13 cellular contexts compared by ENCODE assay signal in genomic region chr6:24658573-24659511, GRCh38. TPM values are rescaled to one million over a fixed set of nuclear protein-coding genes. Genes with fewer than 3 reads are reported as not detected.
DNase-seq lines count a peak whose midpoint lies in the region; ATAC-seq and TF ChIP-seq lines count a peak whose summit lies in the region.
"Had no signal": no experiment of that assay in that cellular context is flagged by ENCODE, and none has a peak within 500 bp of the region (broad histone marks: within the 10 kb centered on the region; RNA-seq: fewer than 3 reads in every experiment).

No MANE protein-coding gene starts in this region.

- H3K4me1 Mint-ChIP-seq in mesothelial cell of epicardium: no peaks in the 10 kb centered on the region

- H3K27me3 Mint-ChIP-seq in mesothelial cell of epicardium (ENCODE audit: low read depth): no peaks in the 10 kb centered on the region

- H3K27me3 ChIP-seq in gastroesophageal sphincter (no peaks in the 10 kb centered on the region), skeletal muscle satellite cell (ENCODE audit: control insufficient read depth, insufficient read depth, low read length) (no peaks in the 10 kb centered on the region)
- H3K27me3 ChIP-seq: Peyer's patch had no signal

- TF ChIP-seq EP300 in gastroesophageal sphincter (IDR thresholded peaks at IDR 0.05): no peak

- H3K4me3 ChIP-seq in gastroesophageal sphincter: no peak overlapping the region
- H3K4me3 ChIP-seq in skeletal muscle satellite cell (ENCODE audit: low read length): no peak overlapping the region
- H3K4me3 ChIP-seq: Peyer's patch had no signal

- H3K4me1 ChIP-seq in gastroesophageal sphincter (peaks cover 0 to 10% (median 0%) of the 10 kb centered on the region in 3 donors), skeletal muscle satellite cell (ENCODE audit: control insufficient read depth, insufficient read depth, low read length) (peaks cover 15% of the 10 kb centered on the region)

- no peak overlapping the region for H3K27ac Mint-ChIP-seq in mesothelial cell of epicardium
- H3K27ac Mint-ChIP-seq: activated naive CD4-positive, alpha-beta T cell treated with anti-CD3 and anti-CD28 coated beads, Interleukin-2, amount 50 U/mL, for 72 hours had no signal

- no peaks in the 10 kb centered on the region for H3K9me3 Mint-ChIP-seq in mesothelial cell of epicardium
- H3K9me3 Mint-ChIP-seq: activated naive CD4-positive, alpha-beta T cell treated with anti-CD3 and anti-CD28 coated beads, Interleukin-2, amount 50 U/mL, for 72 hours had no signal

- H3K36me3 Mint-ChIP-seq in mesothelial cell of epicardium: peaks cover 25% of the 10 kb centered on the region

- H3K9ac ChIP-seq in skeletal muscle satellite cell (ENCODE audit: low read depth, low read length): peak overlapping the region; percentile 50

- H3K27ac ChIP-seq in gastroesophageal sphincter: no peak overlapping the region

- peak; percentile 68 for ATAC-seq in gastroesophageal sphincter
- ATAC-seq in HG02759 (IDR thresholded peaks at IDR 0.05; ENCODE audit: unreplicated experiment): no peak
- ATAC-seq: activated naive CD4-positive, alpha-beta T cell treated with anti-CD3 and anti-CD28 coated beads, Interleukin-2, amount 50 U/mL, for 72 hours had no signal

- no peaks in the 10 kb centered on the region for H3K9me3 ChIP-seq in gastroesophageal sphincter
- no peaks in the 10 kb centered on the region for H3K9me3 ChIP-seq in skeletal muscle satellite cell (replicated peaks; ENCODE audit: low read length)
- H3K9me3 ChIP-seq: Peyer's patch had no signal

- TF ChIP-seq POLR2A in gastroesophageal sphincter (IDR thresholded peaks at IDR 0.05): no peak

- H3K36me3 ChIP-seq in gastroesophageal sphincter (peaks cover 0 to 61% of the 10 kb centered on the region in 2 donors), skeletal muscle satellite cell (ENCODE audit: insufficient read depth, low read length) (peaks cover 21% of the 10 kb centered on the region)

- TF ChIP-seq CTCF in gastroesophageal sphincter (IDR thresholded peaks at IDR 0.05): no peak
- TF ChIP-seq CTCF in mesothelial cell of epicardium (IDR thresholded peaks at IDR 0.05; ENCODE audit: unreplicated experiment): no peak

- H3K4me3 Mint-ChIP-seq in mesothelial cell of epicardium: no peak overlapping the region

- 58 to 64% methylated on average over 8 to 9 of the region's 9 CpGs for WGBS in gastroesophageal sphincter (ENCODE audit: low coverage in 1 of 2), 2 donors

- no peak overlapping the region for H3K4me2 ChIP-seq in skeletal muscle satellite cell (ENCODE audit: low read length)

- peak; percentile 46 for DNase-seq in GM04504 (ENCODE audit: low read depth)
- DNase-seq in SK-MEL-5 (ENCODE audit: low read depth, low spot score): peak; percentile 58
- DNase-seq in mesothelial cell of epicardium (ENCODE audit: low spot score in 2 of 2, unreplicated experiment in 2 of 2): no peak
- DNase-seq in NCI-H1694 (lab: John Stamatoyannopoulos, UW): no peak
- no peak for DNase-seq in stimulated activated CD4-positive, alpha-beta T cell treated with anti-CD3 and anti-CD28 coated beads, Interleukin-2, amount 100 ng/mL, for 48 hours
- DNase-seq: activated CD4-positive, alpha-beta T cell treated with anti-CD3 and anti-CD28 coated beads for 1 hour; effector CD4-positive, alpha-beta T cell; Peyer's patch had no signal

- in situ Hi-C loops in SK-MEL-5 (cut with HindIII; ENCODE audit: low pct_unique_long_range_greater_than_20kb, low sequenced_read_pairs): no loop called here

RNA-seq across cellular contexts. Expression of gene TDP2, which starts 7.9 kb away (rescaled TPM):
- total RNA-seq in SK-MEL-5 (2014; rRNA removed; shearing (Covaris generic)): 22.0 and 27.1 TPM in 2 replicates
- polyA plus RNA-seq in SK-MEL-5 (2015; cell fraction: cytosol; rRNA removed): 30.6 and 31.5 TPM in 2 replicates
- 33.1 and 49.4 TPM in 2 replicates for polyA plus RNA-seq in SK-MEL-5 (2015; cell fraction: nucleus; rRNA removed)
- total RNA-seq in gastroesophageal sphincter: 10 to 100 TPM; 29.2 to 53.1 (median 42.2) TPM
- total RNA-seq in skeletal muscle satellite cell (2012; rRNA removed): 21.4 and 26.6 TPM in 2 replicates
- 24.8 to 26.7 TPM (median 25.2 TPM) in 3 replicates for total RNA-seq in mesothelial cell of epicardium

RNA-seq across cellular contexts. Expression of gene ACOT13, which starts 8.0 kb away (rescaled TPM):
- 27.6 and 34.1 TPM in 2 replicates for total RNA-seq in SK-MEL-5 (2014; rRNA removed; shearing (Covaris generic))
- 22.7 and 24.7 TPM in 2 replicates for polyA plus RNA-seq in SK-MEL-5 (2015; cell fraction: cytosol; rRNA removed)
- 3.5 and 6.0 TPM in 2 replicates for polyA plus RNA-seq in SK-MEL-5 (2015; cell fraction: nucleus; rRNA removed)
- total RNA-seq in gastroesophageal sphincter (1 to 10 TPM; 3.4 to 8.9 (median 6.8) TPM), mesothelial cell of epicardium (18.7 to 19.8 TPM (median 19.1 TPM) in 3 replicates)
- 6.3 and 6.6 TPM in 2 replicates for total RNA-seq in skeletal muscle satellite cell (2012; rRNA removed)

RNA-seq across cellular contexts. Expression of gene KIAA0319, which starts 12.9 kb away (rescaled TPM):
- 0.03 and 0.11 TPM in 2 replicates for total RNA-seq in SK-MEL-5 (2014; rRNA removed; shearing (Covaris generic))
- polyA plus RNA-seq in SK-MEL-5 (2015; cell fraction: cytosol; rRNA removed): 0.06 and 0.11 TPM in 2 replicates
- polyA plus RNA-seq in SK-MEL-5 (2015; cell fraction: nucleus; rRNA removed): 0.42 and 0.48 TPM in 2 replicates
- total RNA-seq in gastroesophageal sphincter: under 1 TPM in 1 of 4 donors, not detected in 3; 0.27 TPM
- under 0.01 TPM in 1 of 2 replicates, not detected in the other for total RNA-seq in skeletal muscle satellite cell (2012; rRNA removed)
- total RNA-seq in mesothelial cell of epicardium: 0.02 TPM in 1 of 3 replicates, not detected in the others
- total RNA-seq: kidney epithelial cell had no signal

Comparison
In these comparisons a context has a peak if more than half of its experiments do, and no peak if none do; other contexts are left out.
1. DNase-seq: peak in GM04504 (single experiment) and SK-MEL-5 (single experiment); none in mesothelial cell of epicardium (0 of 2), NCI-H1694 (single experiment) and stimulated activated CD4-positive, alpha-beta T cell treated with anti-CD3 and anti-CD28 coated beads, Interleukin-2, amount 100 ng/mL, for 48 hours (0 of 2).